ENCODE assay signal across 9 cellular contexts in the genomic region with DNA sequence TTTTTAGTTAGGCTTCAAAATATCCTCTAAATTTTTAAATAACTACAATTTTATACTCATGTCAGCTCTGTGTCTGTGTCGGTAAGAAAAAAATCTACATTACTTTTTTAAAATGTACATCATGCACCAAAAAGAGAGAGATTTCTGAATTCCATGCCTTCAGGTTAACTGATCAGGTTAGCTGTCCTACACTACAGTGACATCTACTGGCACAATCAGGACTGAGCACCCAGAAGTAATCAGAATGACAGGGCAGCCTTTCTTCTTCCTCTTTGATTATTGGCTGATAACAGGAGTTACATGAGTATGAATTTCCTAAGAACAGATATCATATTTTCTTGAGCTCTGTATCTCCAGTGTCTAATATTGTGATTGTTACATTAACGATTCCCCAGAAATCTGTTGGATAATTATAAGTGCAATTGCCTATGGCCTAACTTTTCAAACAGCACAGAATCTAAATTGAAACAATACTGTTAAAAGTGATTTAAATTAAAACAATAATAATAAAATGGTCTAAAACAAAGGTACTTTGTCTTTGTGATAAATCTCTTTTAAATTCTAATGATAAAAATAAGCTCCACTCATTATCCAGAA. TPM values are rescaled to one million over a fixed set of nuclear protein-coding genes. Genes with fewer than 3 reads are reported as not detected.
A peak's percentile ranks its signal among the peaks of the same experiment; 100 is the strongest.
DNase-seq lines count a peak whose midpoint lies in the region; ATAC-seq and TF ChIP-seq lines count a peak whose summit lies in the region.
"Had no signal": no experiment of that assay in that cellular context is flagged by ENCODE, and none has a peak within 500 bp of the region (broad histone marks: within the 10 kb centered on the region; RNA-seq: fewer than 3 reads in every experiment).

No MANE protein-coding gene starts in this region.

- WGBS in lung, 2 donors = 1% methylated on average over 2 of the region's 2 CpGs

- no peak overlapping the region for H3K4me3 Mint-ChIP-seq in activated B cell treated with CpG ODN at 0.5 μM for 24 hours

- H3K27ac ChIP-seq in coronary artery (no peak overlapping the region), lung (ENCODE audit: low read depth in 1 of 2, low read length in 1 of 2) (no peak overlapping the region)
- H3K27ac ChIP-seq: BLaER1 treated with 17β-estradiol and CSF1 and Interleukin-3, amounts not matched to agents 10 nM and 100 nM had no signal

- no peaks in the 10 kb centered on the region for H3K4me1 Mint-ChIP-seq in activated B cell treated with CpG ODN at 0.5 μM for 24 hours

- no peak overlapping the region for H3K27ac Mint-ChIP-seq in activated B cell treated with CpG ODN at 0.5 μM for 24 hours

- no peaks in the 10 kb centered on the region for H3K4me1 ChIP-seq in lung (ENCODE audit: control insufficient read depth in 2 of 2, insufficient read depth in 2 of 2, low read length in 2 of 2)

- CTCF ChIA-PET in activated B cell treated with CpG ODN at 0.5 μM for 24 hours (lab: Charles Lee) = interaction anchor here (0.6 to 4.5 kb wide), 39 partner anchors 11 to 530 kb away, joined by 3 to 46 read pairs (median 4); a partner anchor contains a TSS

- TF ChIP-seq CTCF in activated B cell treated with CpG ODN at 0.5 μM for 24 hours (IDR thresholded peaks at IDR 0.05) = peak; percentile 80
- TF ChIP-seq CTCF in coronary artery (IDR thresholded peaks at IDR 0.05) = peak; percentile 76
- TF ChIP-seq CTCF in lung (IDR thresholded peaks at IDR 0.05; ENCODE audit: control extremely low read depth, extremely low read depth) = peak; percentile 72

- no peaks in the 10 kb centered on the region for H3K36me3 ChIP-seq in lung (ENCODE audit: control insufficient read depth in 2 of 2, insufficient read depth in 2 of 2, low read length in 2 of 2)
- H3K36me3 ChIP-seq: BLaER1 treated with 17β-estradiol and CSF1 and Interleukin-3, amounts not matched to agents 10 nM and 100 nM had no signal

- ATAC-seq in HG02973 (IDR thresholded peaks at IDR 0.05; ENCODE audit: unreplicated experiment) (peak; percentile 83), activated B cell treated with CpG ODN at 0.5 μM for 24 hours (ENCODE audit: low read depth) (peak; percentile 99), lung (ENCODE audit: insufficient read depth, low FRiP score) (peak; percentile 72)

- H3K27me3 ChIP-seq in lung (ENCODE audit: control insufficient read depth, insufficient read depth) = no peaks in the 10 kb centered on the region
- H3K27me3 ChIP-seq: BLaER1 treated with 17β-estradiol and CSF1 and Interleukin-3, amounts not matched to agents 10 nM and 100 nM had no signal

- H3K9me3 ChIP-seq in lung (ENCODE audit: control insufficient read depth in 2 of 2, insufficient read depth in 1 of 2, low read length in 1 of 2) = no peaks in the 10 kb centered on the region
- H3K9me3 ChIP-seq: BLaER1 treated with 17β-estradiol and CSF1 and Interleukin-3, amounts not matched to agents 10 nM and 100 nM had no signal

- no peaks in the 10 kb centered on the region for H3K9me3 Mint-ChIP-seq in activated B cell treated with CpG ODN at 0.5 μM for 24 hours

- H3K36me3 Mint-ChIP-seq in activated B cell treated with CpG ODN at 0.5 μM for 24 hours (ENCODE audit: low read depth) = no peaks in the 10 kb centered on the region

- DNase-seq in NCI-H1436 (lab: John Stamatoyannopoulos, UW) (peak; percentile 64), NCI-H1436 treated with DMSO at 0.1 percent for 48 hours (lab: John Stamatoyannopoulos, UW) (no peak), NCI-H2196 (lab: John Stamatoyannopoulos, UW; ENCODE audit: unreplicated experiment) (peak; percentile 60), activated B cell treated with CpG ODN at 0.5 μM for 24 hours (no peak), coronary artery (ENCODE audit: low spot score) (no peak), lung (ENCODE audit: low spot score) (peak; percentile 52)
- DNase-seq in stimulated activated CD8-positive, alpha-beta memory T cell treated with anti-CD3 and anti-CD28 coated beads, Interleukin-7, amount 100 ng/mL, for 24 hours (ENCODE audit: low read depth) = peak; percentile 17

- intact Hi-C loops in activated B cell treated with CpG ODN at 0.5 μM for 24 hours (cut with micrococcal nuclease) = loop anchor here (1.0 to 5.0 kb wide), 11 partner anchors 41 to 945 kb away; a partner anchor contains a TSS

- POLR2A ChIA-PET in activated B cell treated with CpG ODN at 0.5 μM for 24 hours (lab: Charles Lee) = interaction anchor here (0.7 to 1.2 kb wide), 3 partner anchors 12 to 495 kb away, joined by 3 read pairs; a partner anchor contains a TSS

- H3K4me3 ChIP-seq in coronary artery (no peak overlapping the region), lung (no peak overlapping the region)
- H3K4me3 ChIP-seq: BLaER1 treated with 17β-estradiol and CSF1 and Interleukin-3, amounts not matched to agents 10 nM and 100 nM had no signal

- H3K27me3 Mint-ChIP-seq in activated B cell treated with CpG ODN at 0.5 μM for 24 hours = no peaks in the 10 kb centered on the region

RNA-seq across cellular contexts. Expression of a gene that starts 41.8 kb away (rescaled TPM):
- total RNA-seq in activated B cell treated with CpG ODN at 0.5 μM for 24 hours (39.9 and 41.9 TPM in 2 replicates), lung (10 to 100 TPM; 54.4 to 62.5 TPM)
- polyA plus RNA-seq in lung = 10 to 100 TPM in 1 of 2 donors, 1 to 10 TPM in 1; 7.3 to 16.0 TPM

RNA-seq across cellular contexts. Expression of a gene that starts 49.9 kb away (rescaled TPM):
- total RNA-seq in activated B cell treated with CpG ODN at 0.5 μM for 24 hours (12.2 and 13.4 TPM in 2 replicates), lung (10 to 100 TPM; 20.9 to 38.1 TPM)
- 10 to 100 TPM; 11.5 to 14.3 TPM for polyA plus RNA-seq in lung

Comparison
In these comparisons a context has a peak if more than half of its experiments do, and no peak if none do; other contexts are left out.
1. DNase-seq: peak in NCI-H1436 (single experiment), NCI-H2196 (single experiment), lung (single experiment) and stimulated activated CD8-positive, alpha-beta memory T cell treated with anti-CD3 and anti-CD28 coated beads, Interleukin-7, amount 100 ng/mL, for 24 hours (single experiment); none in NCI-H1436 treated with DMSO at 0.1 percent for 48 hours (single experiment), activated B cell treated with CpG ODN at 0.5 μM for 24 hours (single experiment) and coronary artery (single experiment).
2. Peak in every context shown above with its lines, with median percentiles within 50 percentile points of each other: ATAC-seq and CTCF ChIP-seq.